In the genomic region with DNA sequence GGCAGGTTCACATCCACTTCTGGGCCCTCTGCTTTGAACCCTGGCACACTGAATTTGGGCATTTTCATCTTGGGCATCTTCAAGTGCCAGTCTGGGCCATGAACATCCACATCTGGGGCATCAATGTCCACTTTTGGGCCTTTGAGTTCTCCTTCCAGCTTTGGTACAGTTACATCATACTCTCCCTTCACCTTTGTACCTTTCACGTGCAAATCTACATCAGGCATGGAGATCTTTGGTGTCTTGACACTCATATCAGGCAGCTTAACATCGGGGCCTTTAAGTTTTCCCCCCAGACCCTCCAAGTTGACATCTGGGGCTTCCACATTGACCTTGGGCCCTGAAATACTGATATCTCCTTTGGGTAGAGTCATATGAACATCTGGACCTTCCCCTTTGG, we compare ENCODE assay signal across 19 cellular contexts. TPM values are rescaled to one million over a fixed set of nuclear protein-coding genes. Genes with fewer than 3 reads are reported as not detected.
A peak's percentile ranks its signal among the peaks of the same experiment; 100 is the strongest.
DNase-seq lines count a peak whose midpoint lies in the region; ATAC-seq and TF ChIP-seq lines count a peak whose summit lies in the region.
"Had no signal": no experiment of that assay in that cellular context is flagged by ENCODE, and none has a peak within 500 bp of the region (broad histone marks: within the 10 kb centered on the region; RNA-seq: fewer than 3 reads in every experiment).

No MANE protein-coding gene starts in this region.

- H3K36me3 Mint-ChIP-seq in activated CD4-positive, alpha-beta T cell treated with anti-CD3 and anti-CD28 coated beads, Interleukin-2, amount 10 ng/mL, durations not matched to agents 24 days and 14 days (ENCODE audit: low read depth), result peaks cover 76% of the 10 kb centered on the region
- H3K36me3 Mint-ChIP-seq in Caco-2 (ENCODE audit: insufficient read depth, unreplicated experiment), result peaks cover 100% of the 10 kb centered on the region
- peaks cover 11% of the 10 kb centered on the region for H3K36me3 Mint-ChIP-seq in natural killer cell treated with Interleukin-12 subunit alpha and Interleukin-12 subunit beta and Interleukin-15 and Interleukin-18, amount 100 ng/mL, for 72 hours

- peaks cover 5% of the 10 kb centered on the region for H3K4me1 Mint-ChIP-seq in activated CD4-positive, alpha-beta T cell treated with anti-CD3 and anti-CD28 coated beads, Interleukin-2, amount 10 ng/mL, durations not matched to agents 24 days and 14 days
- H3K4me1 Mint-ChIP-seq in Caco-2 (ENCODE audit: low read depth, unreplicated experiment), result peaks cover 7% of the 10 kb centered on the region
- peaks cover 14 to 33% of the 10 kb centered on the region in 2 donors for H3K4me1 Mint-ChIP-seq in natural killer cell treated with Interleukin-12 subunit alpha and Interleukin-12 subunit beta and Interleukin-15 and Interleukin-18, amount 100 ng/mL, for 72 hours (ENCODE audit: low read depth in 2 of 2)

- CTCF ChIA-PET in Caco-2 (lab: Charles Lee), result no interaction called here

- H3K27ac ChIP-seq in effector memory CD4-positive, alpha-beta T cell (ENCODE audit: insufficient read depth, low read length, poor library complexity, severe bottlenecking), result peak overlapping the region; percentile 12
- H3K27ac ChIP-seq in colonic mucosa, result no peak overlapping the region
- H3K27ac ChIP-seq: 22Rv1, C4-2B, Peyer's patch had no signal

- H3K4me3 Mint-ChIP-seq in activated CD4-positive, alpha-beta T cell treated with anti-CD3 and anti-CD28 coated beads, Interleukin-2, amount 10 ng/mL, durations not matched to agents 24 days and 14 days, result no peak overlapping the region
- no peak overlapping the region for H3K4me3 Mint-ChIP-seq in Caco-2 (ENCODE audit: unreplicated experiment)
- no peak overlapping the region for H3K4me3 Mint-ChIP-seq in natural killer cell treated with Interleukin-12 subunit alpha and Interleukin-12 subunit beta and Interleukin-15 and Interleukin-18, amount 100 ng/mL, for 72 hours
- H3K4me3 Mint-ChIP-seq: HFFc6 had no signal

- POLR2A ChIA-PET in Caco-2 (lab: Charles Lee), result no interaction called here

- no peak overlapping the region for H3K9ac ChIP-seq in colonic mucosa (ENCODE audit: low read depth in 2 of 2, low read length in 2 of 2)

- H3K9me3 ChIP-seq in Caco-2 (no peaks in the 10 kb centered on the region), colonic mucosa (no peaks in the 10 kb centered on the region)
- H3K9me3 ChIP-seq in effector memory CD4-positive, alpha-beta T cell (ENCODE audit: control insufficient read depth, low read length), result no peaks in the 10 kb centered on the region
- H3K9me3 ChIP-seq: Peyer's patch had no signal

- H3K27me3 ChIP-seq in Caco-2 (replicated peaks; ENCODE audit: control insufficient read depth, insufficient read depth, low read length) (no peaks in the 10 kb centered on the region), colonic mucosa (no peaks in the 10 kb centered on the region)
- H3K27me3 ChIP-seq in effector memory CD4-positive, alpha-beta T cell (replicated peaks; ENCODE audit: control insufficient read depth, insufficient read depth, low read length, poor library complexity, severe bottlenecking), result no peaks in the 10 kb centered on the region
- H3K27me3 ChIP-seq: Peyer's patch had no signal

- TF ChIP-seq CTCF in Caco-2 (IDR thresholded peaks at IDR 0.05; ENCODE audit: insufficient read depth in 1 of 2, low read depth in 1 of 2, low read length in 1 of 2, severe bottlenecking in 1 of 2, unreplicated experiment in 1 of 2) (no peak), colonic mucosa (IDR thresholded peaks at IDR 0.05) (no peak)

- no peak for ATAC-seq in natural killer cell treated with Interleukin-12 subunit alpha and Interleukin-12 subunit beta and Interleukin-15 and Interleukin-18, amount 100 ng/mL, for 72 hours

- no peaks in the 10 kb centered on the region for H3K9me3 Mint-ChIP-seq in activated CD4-positive, alpha-beta T cell treated with anti-CD3 and anti-CD28 coated beads, Interleukin-2, amount 10 ng/mL, durations not matched to agents 24 days and 14 days
- H3K9me3 Mint-ChIP-seq in Caco-2 (ENCODE audit: unreplicated experiment), result peaks cover 15% of the 10 kb centered on the region
- no peaks in the 10 kb centered on the region for H3K9me3 Mint-ChIP-seq in natural killer cell treated with Interleukin-12 subunit alpha and Interleukin-12 subunit beta and Interleukin-15 and Interleukin-18, amount 100 ng/mL, for 72 hours
- H3K9me3 Mint-ChIP-seq: HFFc6 had no signal

- H3K4me3 ChIP-seq in Caco-2 (ENCODE audit: low read depth, low read length) (no peak overlapping the region), colonic mucosa (no peak overlapping the region)
- no peak overlapping the region for H3K4me3 ChIP-seq in effector memory CD4-positive, alpha-beta T cell (ENCODE audit: insufficient read depth, low read depth, low read length, poor library complexity, severe bottlenecking)
- H3K4me3 ChIP-seq: Peyer's patch had no signal

- H3K27me3 Mint-ChIP-seq in activated CD4-positive, alpha-beta T cell treated with anti-CD3 and anti-CD28 coated beads, Interleukin-2, amount 10 ng/mL, durations not matched to agents 24 days and 14 days, result no peaks in the 10 kb centered on the region
- no peaks in the 10 kb centered on the region for H3K27me3 Mint-ChIP-seq in Caco-2 (ENCODE audit: insufficient read depth, unreplicated experiment)
- H3K27me3 Mint-ChIP-seq in natural killer cell treated with Interleukin-12 subunit alpha and Interleukin-12 subunit beta and Interleukin-15 and Interleukin-18, amount 100 ng/mL, for 72 hours, result no peaks in the 10 kb centered on the region

- DNase-seq in activated CD4-positive, alpha-beta T cell treated with anti-CD3 and anti-CD28 coated beads, Interleukin-2, amount 10 ng/mL, durations not matched to agents 24 days and 14 days, result no peak
- DNase-seq in activated CD4-positive, alpha-beta T cell treated with anti-CD3 and anti-CD28 coated beads, Interleukin-2, amount 50 U/mL, for 1 hour, result no peak
- DNase-seq in Caco-2 (no peak), COLO829 (ENCODE audit: low spot score) (no peak), colonic mucosa (no peak), C1 segment of cervical spinal cord (lab: John Stamatoyannopoulos, UW) (no peak)
- DNase-seq in effector memory CD4-positive, alpha-beta T cell, result no peak
- no peak for DNase-seq in natural killer cell treated with Interleukin-12 subunit alpha and Interleukin-12 subunit beta and Interleukin-15 and Interleukin-18, amount 100 ng/mL, for 72 hours (ENCODE audit: low spot score)
- DNase-seq: GF-D8, HFFc6, Kasumi-1, NCI-H1417, NCI-H1930, NCI-H2171, NCI-H82, Peyer's patch, SHP77 had no signal

- H3K4me1 ChIP-seq in Caco-2, result no peaks in the 10 kb centered on the region
- H3K4me1 ChIP-seq in effector memory CD4-positive, alpha-beta T cell (ENCODE audit: control insufficient read depth, insufficient read depth, low read length, poor library complexity, severe bottlenecking), result no peaks in the 10 kb centered on the region
- H3K4me1 ChIP-seq in colonic mucosa, result no peaks in the 10 kb centered on the region

- H3K36me3 ChIP-seq in Caco-2 (ENCODE audit: control insufficient read depth, insufficient read depth, low read length) (peaks cover 21% of the 10 kb centered on the region), colonic mucosa (peaks cover 46% of the 10 kb centered on the region)
- peaks cover 88% of the 10 kb centered on the region for H3K36me3 ChIP-seq in effector memory CD4-positive, alpha-beta T cell (ENCODE audit: control insufficient read depth, insufficient read depth, low read length)

- no TSS peak for BruUV-seq in Caco-2 (replicated peaks; lab: Mats Ljungman, UMichigan)

- intact Hi-C loops in activated CD4-positive, alpha-beta T cell treated with anti-CD3 and anti-CD28 coated beads, Interleukin-2, amount 10 ng/mL, durations not matched to agents 24 days and 14 days (cut with micrococcal nuclease), result no loop called here
- intact Hi-C loops in Caco-2 (cut with micrococcal nuclease; ENCODE audit: unreplicated experiment), result no loop called here
- intact Hi-C loops in colonic mucosa (cut with DNase I), result no loop called here

- peak overlapping the region; percentile 1 for H3K27ac Mint-ChIP-seq in activated CD4-positive, alpha-beta T cell treated with anti-CD3 and anti-CD28 coated beads, Interleukin-2, amount 10 ng/mL, durations not matched to agents 24 days and 14 days
- peak overlapping the region; percentile 49 for H3K27ac Mint-ChIP-seq in Caco-2 (ENCODE audit: unreplicated experiment)
- H3K27ac Mint-ChIP-seq in natural killer cell treated with Interleukin-12 subunit alpha and Interleukin-12 subunit beta and Interleukin-15 and Interleukin-18, amount 100 ng/mL, for 72 hours, result peak overlapping the region; percentile 66 to 89

RNA-seq across cellular contexts. Expression of a gene that starts 14.5 kb away (rescaled TPM):
- 88.8 and 91.5 TPM in 2 replicates for total RNA-seq in activated CD4-positive, alpha-beta T cell treated with anti-CD3 and anti-CD28 coated beads, Interleukin-2, amount 10 ng/mL, durations not matched to agents 24 days and 14 days
- 312 and 324 TPM in 2 replicates for total RNA-seq in Caco-2 (2022)
- 10 to 100 TPM; 49.2 to 60.0 TPM for total RNA-seq in natural killer cell treated with Interleukin-12 subunit alpha and Interleukin-12 subunit beta and Interleukin-15 and Interleukin-18, amount 100 ng/mL, for 72 hours
- total RNA-seq in colonic mucosa, result 100 to 1,000 TPM; 458 to 631 TPM

RNA-seq across cellular contexts. Expression of a gene that starts 41.6 kb away (rescaled TPM):
- 1,271 and 1,309 TPM in 2 replicates for total RNA-seq in activated CD4-positive, alpha-beta T cell treated with anti-CD3 and anti-CD28 coated beads, Interleukin-2, amount 10 ng/mL, durations not matched to agents 24 days and 14 days
- total RNA-seq in Caco-2 (2022) (2,004 and 2,035 TPM in 2 replicates), colonic mucosa (1,000 to 10,000 TPM; 1,328 to 1,358 TPM)
- 1,000 to 10,000 TPM in 1 of 2 donors, 100 to 1,000 TPM in 1; 898 to 1,016 TPM for total RNA-seq in natural killer cell treated with Interleukin-12 subunit alpha and Interleukin-12 subunit beta and Interleukin-15 and Interleukin-18, amount 100 ng/mL, for 72 hours

RNA-seq across cellular contexts. Expression of a gene that starts 59.2 kb away (rescaled TPM):
- 45.3 and 50.9 TPM in 2 replicates for total RNA-seq in activated CD4-positive, alpha-beta T cell treated with anti-CD3 and anti-CD28 coated beads, Interleukin-2, amount 10 ng/mL, durations not matched to agents 24 days and 14 days
- total RNA-seq in Caco-2 (2022) (27.2 and 30.2 TPM in 2 replicates), colonic mucosa (10 to 100 TPM; 11.1 to 26.2 TPM)
- 10 to 100 TPM; 24.1 to 35.7 TPM for total RNA-seq in natural killer cell treated with Interleukin-12 subunit alpha and Interleukin-12 subunit beta and Interleukin-15 and Interleukin-18, amount 100 ng/mL, for 72 hours

Comparison
In these comparisons a context has a peak if more than half of its experiments do, and no peak if none do; other contexts are left out.
1. H3K27ac Mint-ChIP-seq: peak in every context shown above with its lines; median percentile 78 in natural killer cell treated with Interleukin-12 subunit alpha and Interleukin-12 subunit beta and Interleukin-15 and Interleukin-18, amount 100 ng/mL, for 72 hours; 49 in Caco-2; 1 in activated CD4-positive, alpha-beta T cell treated with anti-CD3 and anti-CD28 coated beads, Interleukin-2, amount 10 ng/mL, durations not matched to agents 24 days and 14 days.